14 cellular contexts compared by ENCODE assay signal in the genomic region with DNA sequence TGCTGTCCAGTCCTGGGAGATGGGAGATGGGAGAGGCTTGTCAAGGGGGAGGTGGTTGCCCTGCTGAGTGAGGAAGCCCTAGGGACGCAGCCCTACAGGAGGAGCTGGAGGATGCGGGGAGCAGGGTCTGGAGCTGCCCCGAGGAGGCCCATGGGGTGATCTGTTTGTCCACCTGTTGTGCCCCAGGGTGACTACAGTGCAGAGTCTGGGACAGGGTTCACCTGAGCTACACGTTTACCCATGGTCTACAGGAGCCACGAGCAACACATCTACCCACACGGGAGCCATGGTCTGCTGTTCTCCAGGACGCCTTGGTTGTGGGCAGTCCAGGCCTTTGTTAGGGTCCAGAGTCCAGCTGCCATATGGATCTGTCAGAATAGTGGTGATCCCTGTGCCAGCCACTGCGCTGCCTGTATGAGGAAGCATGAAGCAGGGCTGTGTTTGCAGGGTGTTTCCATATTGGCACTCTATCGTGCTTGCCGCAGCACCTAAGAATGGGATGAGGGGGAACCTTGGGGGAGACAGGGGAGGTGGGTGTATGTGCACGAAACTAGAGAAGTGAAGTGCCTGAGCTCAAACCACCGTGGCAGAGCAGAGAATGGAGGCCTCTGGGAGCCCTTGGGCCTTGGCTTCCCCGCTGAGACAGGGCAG. TPM values are rescaled to one million over a fixed set of nuclear protein-coding genes. Genes with fewer than 3 reads are reported as not detected.
DNase-seq lines count a peak whose midpoint lies in the region; ATAC-seq and TF ChIP-seq lines count a peak whose summit lies in the region.
"Had no signal": no experiment of that assay in that cellular context is flagged by ENCODE, and none has a peak within 500 bp of the region (broad histone marks: within the 10 kb centered on the region; RNA-seq: fewer than 3 reads in every experiment).

No MANE protein-coding gene starts in this region.

- 51 to 67% (median 62%) methylated on average over 12 to 13 of the region's 13 CpGs for WGBS in stomach, 5 donors
- WGBS in mesenchymal stem cell: 91% methylated on average over 13 of the region's 13 CpGs

- no peak for TF ChIP-seq POLR2A in stomach (IDR thresholded peaks at IDR 0.05)

- H3K18ac ChIP-seq in mesenchymal stem cell (ENCODE audit: low read depth in 1 of 2, low read length in 2 of 2): peak overlapping the region in 1 of 2 experiments; percentile 30

- H3K36me3 ChIP-seq in stomach: peaks cover 4 to 18% (median 14%) of the 10 kb centered on the region in 4 donors
- peaks cover 8 to 17% of the 10 kb centered on the region in 2 experiments for H3K36me3 ChIP-seq in mesenchymal stem cell (ENCODE audit: control insufficient read depth in 1 of 2, insufficient read depth in 2 of 2, low read depth in 1 of 2, low read length in 2 of 2)

- H3K79me1 ChIP-seq in mesenchymal stem cell (replicated peaks; ENCODE audit: low read length, poor library complexity, severe bottlenecking): peaks cover 10% of the 10 kb centered on the region

- H3K9me3 ChIP-seq in stomach: no peaks in the 10 kb centered on the region
- no peaks in the 10 kb centered on the region for H3K9me3 ChIP-seq in mesenchymal stem cell (ENCODE audit: control insufficient read depth, low read length)
- H3K9me3 ChIP-seq: left lung had no signal

- peak overlapping the region in 1 of 2 experiments; percentile 62 for H3K14ac ChIP-seq in mesenchymal stem cell (ENCODE audit: low read length in 2 of 2)

- no peak overlapping the region for H2BK5ac ChIP-seq in mesenchymal stem cell (ENCODE audit: low read depth, low read length, poor library complexity, severe bottlenecking)

- H3K36me3 Mint-ChIP-seq in activated naive CD8-positive, alpha-beta T cell: peaks cover 2% of the 10 kb centered on the region
- peaks cover 3% of the 10 kb centered on the region for H3K36me3 Mint-ChIP-seq in activated naive CD8-positive, alpha-beta T cell treated with anti-CD3 and anti-CD28 coated beads for 36 hours
- H3K36me3 Mint-ChIP-seq in activated T-helper 2 cell treated with anti-CD3 and anti-CD28 coated beads, Interferon-gamma antibody, Interleukin-2, Interleukin-4, amounts not matched to agents 10 μg/mL and 5 μg/mL and 100 μg/mL, durations not matched to agents 14 hours and 24 hours and 36 hours (ENCODE audit: low read depth): peaks cover 3% of the 10 kb centered on the region
- peaks cover 4% of the 10 kb centered on the region for H3K36me3 Mint-ChIP-seq in memory B cell

- peak overlapping the region in 1 of 2 experiments; percentile 0 for H3K4ac ChIP-seq in mesenchymal stem cell (ENCODE audit: low read depth in 1 of 2, low read length in 2 of 2)

- no peak overlapping the region for H2AFZ ChIP-seq in mesenchymal stem cell (ENCODE audit: low read depth, low read length)

- no peak overlapping the region for H2AK5ac ChIP-seq in mesenchymal stem cell (ENCODE audit: low read length, severe bottlenecking)

- H3K9ac ChIP-seq in mesenchymal stem cell (ENCODE audit: low read length): no peak overlapping the region

- H4K8ac ChIP-seq in mesenchymal stem cell (ENCODE audit: low read length): no peak overlapping the region

- H2BK12ac ChIP-seq in mesenchymal stem cell (ENCODE audit: low read length in 2 of 2): peak overlapping the region in 1 of 2 experiments; percentile 31

- H3K4me1 Mint-ChIP-seq in activated naive CD8-positive, alpha-beta T cell (ENCODE audit: low read depth): peaks cover 31% of the 10 kb centered on the region
- H3K4me1 Mint-ChIP-seq in activated naive CD8-positive, alpha-beta T cell treated with anti-CD3 and anti-CD28 coated beads for 36 hours: peaks cover 54% of the 10 kb centered on the region
- H3K4me1 Mint-ChIP-seq in activated T-helper 2 cell treated with anti-CD3 and anti-CD28 coated beads, Interferon-gamma antibody, Interleukin-2, Interleukin-4, amounts not matched to agents 10 μg/mL and 5 μg/mL and 100 μg/mL, durations not matched to agents 14 hours and 24 hours and 36 hours (ENCODE audit: low read depth): peaks cover 55% of the 10 kb centered on the region
- peaks cover 28% of the 10 kb centered on the region for H3K4me1 Mint-ChIP-seq in memory B cell

- H2BK15ac ChIP-seq in mesenchymal stem cell (ENCODE audit: low read depth, poor library complexity, severe bottlenecking): no peak overlapping the region

- H3K27me3 Mint-ChIP-seq in activated naive CD8-positive, alpha-beta T cell: no peaks in the 10 kb centered on the region
- H3K27me3 Mint-ChIP-seq in activated naive CD8-positive, alpha-beta T cell treated with anti-CD3 and anti-CD28 coated beads for 36 hours: no peaks in the 10 kb centered on the region
- H3K27me3 Mint-ChIP-seq in activated T-helper 2 cell treated with anti-CD3 and anti-CD28 coated beads, Interferon-gamma antibody, Interleukin-2, Interleukin-4, amounts not matched to agents 10 μg/mL and 5 μg/mL and 100 μg/mL, durations not matched to agents 14 hours and 24 hours and 36 hours (ENCODE audit: low read depth): no peaks in the 10 kb centered on the region
- no peaks in the 10 kb centered on the region for H3K27me3 Mint-ChIP-seq in memory B cell

- no peak overlapping the region for H2BK120ac ChIP-seq in mesenchymal stem cell (ENCODE audit: low read depth, low read length)

- peaks cover 42 to 58% (median 50%) of the 10 kb centered on the region in 4 donors for H3K4me1 ChIP-seq in stomach
- H3K4me1 ChIP-seq in mesenchymal stem cell (ENCODE audit: control insufficient read depth, insufficient read depth, low read depth, low read length): peaks cover 44% of the 10 kb centered on the region

- H3K27me3 ChIP-seq in stomach (no peaks in the 10 kb centered on the region), mesenchymal stem cell (ENCODE audit: control insufficient read depth in 1 of 2, insufficient read depth in 1 of 2, low read length in 2 of 2) (no peaks in the 10 kb centered on the region)
- H3K27me3 ChIP-seq: dorsolateral prefrontal cortex, left lung had no signal

- no peak overlapping the region for H3K4me3 ChIP-seq in stomach
- H3K4me3 ChIP-seq in mesenchymal stem cell (ENCODE audit: insufficient read depth in 1 of 2, low read depth in 1 of 2, low read length in 2 of 2): no peak overlapping the region
- H3K4me3 ChIP-seq: dorsolateral prefrontal cortex, left lung had no signal

- no peak overlapping the region for H3K23ac ChIP-seq in mesenchymal stem cell (ENCODE audit: low read length in 2 of 2)

- peak overlapping the region; percentile 75 for H3K27ac Mint-ChIP-seq in activated naive CD8-positive, alpha-beta T cell
- H3K27ac Mint-ChIP-seq in activated naive CD8-positive, alpha-beta T cell treated with anti-CD3 and anti-CD28 coated beads for 36 hours: no peak overlapping the region
- peak overlapping the region; percentile 31 for H3K27ac Mint-ChIP-seq in activated T-helper 2 cell treated with anti-CD3 and anti-CD28 coated beads, Interferon-gamma antibody, Interleukin-2, Interleukin-4, amounts not matched to agents 10 μg/mL and 5 μg/mL and 100 μg/mL, durations not matched to agents 14 hours and 24 hours and 36 hours
- H3K27ac Mint-ChIP-seq in memory B cell: peak overlapping the region; percentile 99

- H3K4me2 ChIP-seq in mesenchymal stem cell (ENCODE audit: low read length, poor library complexity, severe bottlenecking): no peak overlapping the region

- TF ChIP-seq EP300 in stomach (IDR thresholded peaks at IDR 0.05): no peak

- peak overlapping the region; percentile 61 for H3K4me3 Mint-ChIP-seq in activated naive CD8-positive, alpha-beta T cell
- no peak overlapping the region for H3K4me3 Mint-ChIP-seq in activated naive CD8-positive, alpha-beta T cell treated with anti-CD3 and anti-CD28 coated beads for 36 hours
- peak overlapping the region; percentile 54 for H3K4me3 Mint-ChIP-seq in activated T-helper 2 cell treated with anti-CD3 and anti-CD28 coated beads, Interferon-gamma antibody, Interleukin-2, Interleukin-4, amounts not matched to agents 10 μg/mL and 5 μg/mL and 100 μg/mL, durations not matched to agents 14 hours and 24 hours and 36 hours (ENCODE audit: low read depth)
- H3K4me3 Mint-ChIP-seq in memory B cell: no peak overlapping the region

- peak overlapping the region in 4 of 5 donors; percentile 4 to 93 (median 59) for H3K27ac ChIP-seq in stomach
- no peak overlapping the region for H3K27ac ChIP-seq in mesenchymal stem cell (ENCODE audit: low read length, poor library complexity, severe bottlenecking)
- H3K27ac ChIP-seq: left lung had no signal

- no peaks in the 10 kb centered on the region for H3K9me3 Mint-ChIP-seq in activated naive CD8-positive, alpha-beta T cell (ENCODE audit: low read depth)
- H3K9me3 Mint-ChIP-seq in activated naive CD8-positive, alpha-beta T cell treated with anti-CD3 and anti-CD28 coated beads for 36 hours: no peaks in the 10 kb centered on the region
- H3K9me3 Mint-ChIP-seq in activated T-helper 2 cell treated with anti-CD3 and anti-CD28 coated beads, Interferon-gamma antibody, Interleukin-2, Interleukin-4, amounts not matched to agents 10 μg/mL and 5 μg/mL and 100 μg/mL, durations not matched to agents 14 hours and 24 hours and 36 hours: no peaks in the 10 kb centered on the region
- H3K9me3 Mint-ChIP-seq in memory B cell: no peaks in the 10 kb centered on the region

- no peak for DNase-seq in activated naive CD8-positive, alpha-beta T cell treated with anti-CD3 and anti-CD28 coated beads for 36 hours
- DNase-seq in activated T-helper 2 cell treated with anti-CD3 and anti-CD28 coated beads, Interferon-gamma antibody, Interleukin-2, Interleukin-4, amounts not matched to agents 10 μg/mL and 5 μg/mL and 100 μg/mL, durations not matched to agents 14 hours and 24 hours and 36 hours (ENCODE audit: low spot score): no peak
- no peak for DNase-seq in memory B cell (ENCODE audit: low spot score in 2 of 2)
- peak; percentile 66 for DNase-seq in stomach
- DNase-seq in NCI-H1092 treated with DMSO at 0.1 percent for 48 hours (lab: John Stamatoyannopoulos, UW): no peak
- no peak for DNase-seq in stimulated activated naive CD4-positive, alpha-beta T cell treated with Interleukin-2 at 50 U/mL for 16 hours (lab: John Stamatoyannopoulos, UW)
- DNase-seq in mesenchymal stem cell: no peak
- DNase-seq: activated CD8-positive, alpha-beta memory T cell treated with anti-CD3 and anti-CD28 coated beads for 24 hours; foreskin melanocyte; stimulated activated CD4-positive, alpha-beta T cell treated with anti-CD3 and anti-CD28 coated beads, Interleukin-2, amount 100 ng/mL, for 24 hours had no signal

- TF ChIP-seq CTCF in stomach (IDR thresholded peaks at IDR 0.05): no peak

- H4K91ac ChIP-seq in mesenchymal stem cell (ENCODE audit: low read length): no peak overlapping the region

- intact Hi-C loops in activated T-helper 2 cell treated with anti-CD3 and anti-CD28 coated beads, Interferon-gamma antibody, Interleukin-2, Interleukin-4, amounts not matched to agents 10 μg/mL and 5 μg/mL and 100 μg/mL, durations not matched to agents 14 hours and 24 hours and 36 hours (cut with micrococcal nuclease): no loop called here
- intact Hi-C loops in stomach (cut with DNase I; ENCODE audit: low total_unique reads): no loop called here

- ATAC-seq in memory B cell (ENCODE audit: low read depth): no peak
- ATAC-seq: left lung had no signal

RNA-seq across cellular contexts. Expression of a gene that starts 23.7 kb away (rescaled TPM):
- 1 to 10 TPM; 3.7 to 4.0 TPM for total RNA-seq in activated naive CD8-positive, alpha-beta T cell treated with anti-CD3 and anti-CD28 coated beads for 36 hours
- 4.5 and 5.5 TPM in 2 replicates for total RNA-seq in activated T-helper 2 cell treated with anti-CD3 and anti-CD28 coated beads, Interferon-gamma antibody, Interleukin-2, Interleukin-4, amounts not matched to agents 10 μg/mL and 5 μg/mL and 100 μg/mL, durations not matched to agents 14 hours and 24 hours and 36 hours
- total RNA-seq in stomach: 10 to 100 TPM in 2 of 5 donors, 1 to 10 TPM in 1, not detected in 2; 2.0 to 17.0 (median 14.8) TPM
- 1 to 10 TPM; 1.8 to 2.6 (median 2.4) TPM for polyA plus RNA-seq in stomach
- 5.1 TPM for polyA plus RNA-seq in mesenchymal stem cell (2013, experiment 1 of 2)
- 4.8 TPM for polyA plus RNA-seq in mesenchymal stem cell (2013, experiment 2 of 2)

RNA-seq across cellular contexts. Expression of a gene that starts 34.2 kb away (rescaled TPM):
- total RNA-seq in activated naive CD8-positive, alpha-beta T cell treated with anti-CD3 and anti-CD28 coated beads for 36 hours: 10 to 100 TPM; 54.7 to 55.1 TPM
- 81.5 and 82.2 TPM in 2 replicates for total RNA-seq in activated T-helper 2 cell treated with anti-CD3 and anti-CD28 coated beads, Interferon-gamma antibody, Interleukin-2, Interleukin-4, amounts not matched to agents 10 μg/mL and 5 μg/mL and 100 μg/mL, durations not matched to agents 14 hours and 24 hours and 36 hours
- total RNA-seq in stomach: 100 to 1,000 TPM in 3 of 5 donors, 10 to 100 TPM in 2; 44.2 to 298 (median 104) TPM
- 10 to 100 TPM; 35.9 to 41.5 (median 36.4) TPM for polyA plus RNA-seq in stomach
- 68.4 TPM for polyA plus RNA-seq in mesenchymal stem cell (2013, experiment 1 of 2)
- polyA plus RNA-seq in mesenchymal stem cell (2013, experiment 2 of 2): 69.3 TPM

RNA-seq across cellular contexts. Expression of a gene that starts 47.6 kb away (rescaled TPM):
- 10 to 100 TPM; 11.1 to 11.9 TPM for total RNA-seq in activated naive CD8-positive, alpha-beta T cell treated with anti-CD3 and anti-CD28 coated beads for 36 hours
- 6.1 and 7.0 TPM in 2 replicates for total RNA-seq in activated T-helper 2 cell treated with anti-CD3 and anti-CD28 coated beads, Interferon-gamma antibody, Interleukin-2, Interleukin-4, amounts not matched to agents 10 μg/mL and 5 μg/mL and 100 μg/mL, durations not matched to agents 14 hours and 24 hours and 36 hours
- 1 to 10 TPM in 2 of 5 donors, under 1 TPM in 3; under 0.01 to 8.3 (median 0.29) TPM for total RNA-seq in stomach
- 1 to 10 TPM; 2.8 to 3.2 (median 2.9) TPM for polyA plus RNA-seq in stomach
- not detected for polyA plus RNA-seq in mesenchymal stem cell (2013, experiment 1 of 2)
- polyA plus RNA-seq in mesenchymal stem cell (2013, experiment 2 of 2): not detected
- total RNA-seq: LHCN-M2 had no signal

Comparison
In these comparisons a context has a peak if more than half of its experiments do, and no peak if none do; other contexts are left out.
1. H3K4me3 Mint-ChIP-seq: peak in activated naive CD8-positive, alpha-beta T cell (single experiment) and activated T-helper 2 cell treated with anti-CD3 and anti-CD28 coated beads, Interferon-gamma antibody, Interleukin-2, Interleukin-4, amounts not matched to agents 10 μg/mL and 5 μg/mL and 100 μg/mL, durations not matched to agents 14 hours and 24 hours and 36 hours (single experiment); none in activated naive CD8-positive, alpha-beta T cell treated with anti-CD3 and anti-CD28 coated beads for 36 hours (single experiment) and memory B cell (single experiment).